8 cellular contexts compared by ENCODE assay signal in the genomic region with DNA sequence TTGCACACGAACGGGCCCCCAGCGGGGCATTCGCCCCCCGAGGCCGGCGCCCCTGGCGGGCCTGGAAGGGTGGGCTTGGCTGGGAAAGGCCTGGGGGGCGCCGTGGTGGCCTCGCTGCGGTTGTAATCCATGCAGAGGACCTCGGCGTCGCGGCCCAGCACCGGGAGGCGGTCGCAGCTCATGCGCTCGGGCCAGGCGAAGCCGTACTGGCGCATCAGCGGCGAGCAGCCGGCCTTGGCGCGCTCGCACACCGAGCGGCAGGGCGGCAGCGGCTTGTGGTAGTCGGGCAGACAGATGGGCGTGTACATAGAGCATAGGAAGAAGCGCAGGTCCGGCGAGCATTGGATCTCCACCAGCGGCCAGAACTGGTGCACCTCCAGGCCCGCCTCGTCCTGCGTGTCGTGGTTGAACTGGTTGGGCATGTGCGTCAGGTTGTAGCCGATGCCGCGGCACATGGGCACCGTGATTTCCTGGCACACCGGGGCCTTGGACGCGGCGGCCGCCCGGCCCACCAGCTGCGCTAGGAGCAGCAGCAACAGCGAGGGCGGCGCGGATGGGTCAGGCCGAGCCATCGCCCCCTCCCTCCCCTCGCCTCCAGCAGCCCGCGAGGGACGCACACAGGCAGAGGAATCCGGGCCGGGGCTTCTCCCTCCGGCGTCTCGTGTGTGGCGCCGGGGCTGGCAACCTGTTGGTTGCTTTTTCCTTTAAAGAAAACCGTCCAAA. TPM values are rescaled to one million over a fixed set of nuclear protein-coding genes. Genes with fewer than 3 reads are reported as not detected.
DNase-seq lines count a peak whose midpoint lies in the region; ATAC-seq and TF ChIP-seq lines count a peak whose summit lies in the region.

No MANE protein-coding gene starts in this region.

- H3K27ac ChIP-seq in Karpas-422 (ENCODE audit: low read length), result no peak overlapping the region
- peak overlapping the region; percentile 95 for H3K27ac ChIP-seq in muscle layer of duodenum (ENCODE audit: low read length)

- H3K9me3 Mint-ChIP-seq in type B pancreatic cell, result no peaks in the 10 kb centered on the region

- H3K9me3 ChIP-seq in Karpas-422 (ENCODE audit: low read length) (no peaks in the 10 kb centered on the region), muscle layer of duodenum (ENCODE audit: control insufficient read depth in 1 of 2, low read length in 2 of 2) (no peaks in the 10 kb centered on the region)

- H3K9ac ChIP-seq in Karpas-422 (ENCODE audit: low read length), result peak overlapping the region; percentile 77

- H3K4me1 ChIP-seq in Karpas-422 (ENCODE audit: low read length), result peaks cover 55% of the 10 kb centered on the region
- H3K4me1 ChIP-seq in muscle layer of duodenum (ENCODE audit: control insufficient read depth in 1 of 2, insufficient read depth in 2 of 2, low read length in 2 of 2), result peaks cover 0 to 45% of the 10 kb centered on the region in 2 donors

- no peaks in the 10 kb centered on the region for H3K9me2 ChIP-seq in Karpas-422 (replicated peaks; ENCODE audit: insufficient read depth, low read length)

- H3K79me2 ChIP-seq in Karpas-422 (ENCODE audit: low read length), result peaks cover 50% of the 10 kb centered on the region

- H2AFZ ChIP-seq in Karpas-422 (ENCODE audit: low read length), result no peak overlapping the region

- H3K4me2 ChIP-seq in Karpas-422 (ENCODE audit: low read depth, low read length, poor library complexity, severe bottlenecking), result peak overlapping the region; percentile 99

- H3K36me3 ChIP-seq in Karpas-422 (ENCODE audit: insufficient read depth, low read length), result no peaks in the 10 kb centered on the region; the same call in 1 of the 2 replicates
- peaks cover 7 to 12% of the 10 kb centered on the region in 2 donors for H3K36me3 ChIP-seq in muscle layer of duodenum (ENCODE audit: control insufficient read depth in 1 of 2, insufficient read depth in 2 of 2, low read length in 2 of 2)

- peaks cover 22% of the 10 kb centered on the region for H3K4me1 Mint-ChIP-seq in type B pancreatic cell (ENCODE audit: unreplicated experiment)

- H3K4me3 ChIP-seq in Karpas-422 (ENCODE audit: low read length) (peak overlapping the region; percentile 74), epithelial cell of proximal tubule (ENCODE audit: low read depth, low read length) (peak overlapping the region; percentile 97), muscle layer of duodenum (ENCODE audit: low read depth in 1 of 2, low read length in 2 of 2) (peak overlapping the region; percentile 90 to 96)

- peaks cover 63% of the 10 kb centered on the region for H3K27me3 Mint-ChIP-seq in type B pancreatic cell

- peak overlapping the region; percentile 93 for H3K4me3 Mint-ChIP-seq in type B pancreatic cell

- H4K20me1 ChIP-seq in Karpas-422 (ENCODE audit: insufficient read depth, low read depth, low read length), result no peaks in the 10 kb centered on the region

- H3K36me3 Mint-ChIP-seq in type B pancreatic cell, result no peaks in the 10 kb centered on the region

- H3K27me3 ChIP-seq in Karpas-422 (ENCODE audit: low read length) (no peaks in the 10 kb centered on the region), muscle layer of duodenum (ENCODE audit: low read depth, low read length) (no peaks in the 10 kb centered on the region)

- DNase-seq in EH (ENCODE audit: low read depth), result peak; percentile 56
- DNase-seq in Karpas-422, result no peak
- peak; percentile 39 for DNase-seq in activated CD4-positive, alpha-beta T cell treated with anti-CD3 and anti-CD28 coated beads, Interleukin-2, amount 50 U/mL, for 48 hours
- DNase-seq in epithelial cell of proximal tubule (ENCODE audit: low read depth), result no peak
- DNase-seq in type B pancreatic cell (ENCODE audit: extremely low spot score, unreplicated experiment), result peak; percentile 71
- DNase-seq in inferior parietal cortex (ENCODE audit: extremely low spot score), result no peak

- TF ChIP-seq CTCF in epithelial cell of proximal tubule (conservative IDR thresholded peaks at IDR 0.05; ENCODE audit: low read depth, low read length) (no peak), type B pancreatic cell (conservative IDR thresholded peaks at IDR 0.05) (peak; percentile 12)

- H3K27ac Mint-ChIP-seq in type B pancreatic cell, result peak overlapping the region; percentile 78

- ATAC-seq in GM18870 (IDR thresholded peaks at IDR 0.05; ENCODE audit: unreplicated experiment), result no peak

RNA-seq across cellular contexts. Expression of gene FZD5, which starts 1.4 kb away (rescaled TPM):
- total RNA-seq in Karpas-422 (2014; rRNA removed; shearing (Covaris generic); ENCODE audit: low replicate concordance), result 4.0 and 4.8 TPM in 2 replicates
- 6.9 and 7.2 TPM in 2 replicates for total RNA-seq in epithelial cell of proximal tubule
- total RNA-seq in type B pancreatic cell (ENCODE audit: low replicate concordance), result 10.8 and 15.1 TPM in 2 replicates

RNA-seq across cellular contexts. Expression of gene CCNYL1, which starts 56.9 kb away (rescaled TPM):
- total RNA-seq in Karpas-422 (2014; rRNA removed; shearing (Covaris generic); ENCODE audit: low replicate concordance), result 12.6 and 30.5 TPM in 2 replicates
- total RNA-seq in epithelial cell of proximal tubule (9.3 and 20.5 TPM in 2 replicates), type B pancreatic cell (ENCODE audit: low replicate concordance) (20.8 and 30.7 TPM in 2 replicates)

Comparison
In these comparisons a context has a peak if more than half of its experiments do, and no peak if none do; other contexts are left out.
1. DNase-seq: peak in EH (single experiment), activated CD4-positive, alpha-beta T cell treated with anti-CD3 and anti-CD28 coated beads, Interleukin-2, amount 50 U/mL, for 48 hours (2 of 2) and type B pancreatic cell (single experiment); none in Karpas-422 (single experiment), epithelial cell of proximal tubule (single experiment) and inferior parietal cortex (single experiment).
2. Peak in every context shown above with its lines, with median percentiles within 50 percentile points of each other: H3K4me3 ChIP-seq.